10 cellular contexts compared by ENCODE assay signal in genomic region chr2:62570861-62571698, GRCh38.
DNase-seq lines count a peak whose midpoint lies in the region; ATAC-seq and TF ChIP-seq lines count a peak whose summit lies in the region.
"Had no signal": no experiment of that assay in that cellular context is flagged by ENCODE, and none has a peak within 500 bp of the region (broad histone marks: within the 10 kb centered on the region; RNA-seq: fewer than 3 reads in every experiment).

No MANE protein-coding gene starts in this region.

- H3K27me3 Mint-ChIP-seq in HFFc6 (ENCODE audit: insufficient read depth) (no peaks in the 10 kb centered on the region; the same call in 1 of the 2 replicates), chondrocyte (ENCODE audit: low read depth) (peaks cover 4% of the 10 kb centered on the region)
- peaks cover 32 to 35% of the 10 kb centered on the region in 2 donors for H3K27me3 Mint-ChIP-seq in stimulated activated naive B cell treated with anti-CD40 and anti-IgM and Interleukin-4, amounts not matched to agents 10 μg/mL and 1 μg/mL and 100 μg/mL, for 72 hours

- DNase-seq in HFFc6: no peak
- peak; percentile 86 for DNase-seq in chondrocyte (ENCODE audit: low spot score)
- DNase-seq in kidney tubule cell (ENCODE audit: low spot score): peak; percentile 43
- no peak for DNase-seq in stimulated activated naive B cell treated with anti-CD40 and anti-IgM and Interleukin-4, amounts not matched to agents 10 μg/mL and 1 μg/mL and 100 μg/mL, for 72 hours
- no peak for DNase-seq in NCI-H2107 (lab: John Stamatoyannopoulos, UW)
- DNase-seq in T-helper 9 cell: no peak
- DNase-seq in stimulated activated CD4-positive, alpha-beta T cell treated with anti-CD3 and anti-CD28 coated beads, Interleukin-2, amount 100 ng/mL, for 48 hours: no peak
- no peak for DNase-seq in NCI-H226
- DNase-seq: NCI-H1930 had no signal

- no peaks in the 10 kb centered on the region for H3K9me3 Mint-ChIP-seq in HFFc6
- no peaks in the 10 kb centered on the region for H3K9me3 Mint-ChIP-seq in chondrocyte (ENCODE audit: low read depth)
- no peaks in the 10 kb centered on the region for H3K9me3 Mint-ChIP-seq in stimulated activated naive B cell treated with anti-CD40 and anti-IgM and Interleukin-4, amounts not matched to agents 10 μg/mL and 1 μg/mL and 100 μg/mL, for 72 hours
- H3K9me3 Mint-ChIP-seq: stimulated activated memory B cell treated with anti-CD40 and anti-IgM and Interleukin-4, amounts not matched to agents 10 μg/mL and 1 μg/mL and 100 μg/mL, for 72 hours had no signal

- ATAC-seq in stimulated activated naive B cell treated with anti-CD40 and anti-IgM and Interleukin-4, amounts not matched to agents 10 μg/mL and 1 μg/mL and 100 μg/mL, for 72 hours (replicated peaks): peak; percentile 49 to 57
- ATAC-seq: stimulated activated memory B cell treated with anti-CD40 and anti-IgM and Interleukin-4, amounts not matched to agents 10 μg/mL and 1 μg/mL and 100 μg/mL, for 72 hours had no signal

- H3K4me3 Mint-ChIP-seq in HFFc6 (peak overlapping the region; percentile 79), chondrocyte (ENCODE audit: unreplicated experiment) (peak overlapping the region; percentile 53)
- peak overlapping the region; percentile 72 to 81 for H3K4me3 Mint-ChIP-seq in stimulated activated naive B cell treated with anti-CD40 and anti-IgM and Interleukin-4, amounts not matched to agents 10 μg/mL and 1 μg/mL and 100 μg/mL, for 72 hours
- H3K4me3 Mint-ChIP-seq: stimulated activated memory B cell treated with anti-CD40 and anti-IgM and Interleukin-4, amounts not matched to agents 10 μg/mL and 1 μg/mL and 100 μg/mL, for 72 hours had no signal

- H3K36me3 Mint-ChIP-seq in HFFc6 (ENCODE audit: low read depth) (no peaks in the 10 kb centered on the region), chondrocyte (ENCODE audit: low read depth) (no peaks in the 10 kb centered on the region)
- no peaks in the 10 kb centered on the region for H3K36me3 Mint-ChIP-seq in stimulated activated naive B cell treated with anti-CD40 and anti-IgM and Interleukin-4, amounts not matched to agents 10 μg/mL and 1 μg/mL and 100 μg/mL, for 72 hours
- H3K36me3 Mint-ChIP-seq: stimulated activated memory B cell treated with anti-CD40 and anti-IgM and Interleukin-4, amounts not matched to agents 10 μg/mL and 1 μg/mL and 100 μg/mL, for 72 hours had no signal

- H3K27ac Mint-ChIP-seq in HFFc6: no peak overlapping the region
- no peak overlapping the region for H3K27ac Mint-ChIP-seq in chondrocyte (ENCODE audit: unreplicated experiment)
- H3K27ac Mint-ChIP-seq in stimulated activated naive B cell treated with anti-CD40 and anti-IgM and Interleukin-4, amounts not matched to agents 10 μg/mL and 1 μg/mL and 100 μg/mL, for 72 hours: no peak overlapping the region
- H3K27ac Mint-ChIP-seq: stimulated activated memory B cell treated with anti-CD40 and anti-IgM and Interleukin-4, amounts not matched to agents 10 μg/mL and 1 μg/mL and 100 μg/mL, for 72 hours had no signal

- TF ChIP-seq CTCF in HFFc6 (IDR thresholded peaks at IDR 0.05) (no peak), chondrocyte (IDR thresholded peaks at IDR 0.05) (no peak)

- H3K4me1 Mint-ChIP-seq in HFFc6 (ENCODE audit: low read depth) (peaks cover 54% of the 10 kb centered on the region), chondrocyte (ENCODE audit: low read depth) (peaks cover 25% of the 10 kb centered on the region)
- H3K4me1 Mint-ChIP-seq in stimulated activated naive B cell treated with anti-CD40 and anti-IgM and Interleukin-4, amounts not matched to agents 10 μg/mL and 1 μg/mL and 100 μg/mL, for 72 hours: peaks cover 6 to 7% of the 10 kb centered on the region in 2 donors

Comparison
In these comparisons a context has a peak if more than half of its experiments do, and no peak if none do; other contexts are left out.
1. DNase-seq: peak in chondrocyte (single experiment) and kidney tubule cell (single experiment); none in HFFc6 (single experiment), stimulated activated naive B cell treated with anti-CD40 and anti-IgM and Interleukin-4, amounts not matched to agents 10 μg/mL and 1 μg/mL and 100 μg/mL, for 72 hours (single experiment), NCI-H2107 (single experiment), T-helper 9 cell (single experiment), stimulated activated CD4-positive, alpha-beta T cell treated with anti-CD3 and anti-CD28 coated beads, Interleukin-2, amount 100 ng/mL, for 48 hours (0 of 2) and NCI-H226 (single experiment).
2. Peak in every context shown above with its lines, with median percentiles within 50 percentile points of each other: H3K4me3 Mint-ChIP-seq.